Comparison of ENCODE assay signal across 20 cellular contexts in genomic region chr3:143600762-143601161, GRCh38.
DNase-seq lines count a peak whose midpoint lies in the region; ATAC-seq and TF ChIP-seq lines count a peak whose summit lies in the region.
"Had no signal": no experiment of that assay in that cellular context is flagged by ENCODE, and none has a peak within 500 bp of the region (broad histone marks: within the 10 kb centered on the region; RNA-seq: fewer than 3 reads in every experiment).

No MANE protein-coding gene starts in this region.

- no peaks in the 10 kb centered on the region for H3K9me3 ChIP-seq in HUES64 (ENCODE audit: insufficient read depth, low read depth, low read length)
- H3K9me3 ChIP-seq: Caco-2, ovary had no signal

- WGBS in HUES64 = 86% methylated on average over 1 of the region's 1 CpG

- in situ Hi-C loops in brain microvascular endothelial cell (cut with HindIII; ENCODE audit: low pct_ligation_motif_present, low sequenced_read_pairs) = no loop called here

- H3K27me3 ChIP-seq in HUES64 (ENCODE audit: insufficient read depth, low read length) (no peaks in the 10 kb centered on the region), brain microvascular endothelial cell (replicated peaks) (no peaks in the 10 kb centered on the region)
- H3K27me3 ChIP-seq: ovary had no signal

- TF ChIP-seq CTCF in AG10803 (conservative IDR thresholded peaks at IDR 0.05; ENCODE audit: low read length) (no peak), brain microvascular endothelial cell (IDR thresholded peaks at IDR 0.05; ENCODE audit: low read depth, low read length, missing control alignments) (no peak), GM10266 (IDR thresholded peaks at IDR 0.05; ENCODE audit: control insufficient read depth, insufficient read depth, low read depth, missing control alignments) (no peak)

- DNase-seq in AG10803 (ENCODE audit: low read depth) (peak; percentile 5), brain microvascular endothelial cell (peak; percentile 60), iris pigment epithelial cell (ENCODE audit: low read depth) (peak; percentile 77), superior temporal gyrus (ENCODE audit: extremely low spot score) (no peak), GM10266 (ENCODE audit: extremely low spot score) (no peak)
- DNase-seq: activated CD8-positive, alpha-beta memory T cell treated with anti-CD3 and anti-CD28 coated beads for 24 hours; activated naive CD8-positive, alpha-beta T cell treated with anti-CD3 and anti-CD28 coated beads, Interleukin-2, amount 10 ng/mL, durations not matched to agents 7 days and 5 days; Caco-2; effector CD8-positive, alpha-beta T cell; foreskin fibroblast; KBM-7; NCI-H1048; NCI-H748 treated with DMSO at 0.1 percent for 48 hours; ovary; stimulated activated CD4-positive, alpha-beta T cell treated with anti-CD3 and anti-CD28 coated beads, Interleukin-4, amount 100 ng/mL, for 1 hour; SW 1271 had no signal

- peaks cover 32% of the 10 kb centered on the region for H3K4me1 ChIP-seq in HUES64 (ENCODE audit: insufficient read depth, low read length)
- H3K4me1 ChIP-seq: Caco-2 had no signal

- ATAC-seq in HG03196 (IDR thresholded peaks at IDR 0.05; ENCODE audit: unreplicated experiment) (no peak), HG02759 (IDR thresholded peaks at IDR 0.05; ENCODE audit: unreplicated experiment) (no peak)

- H3K36me3 ChIP-seq in HUES64 (ENCODE audit: insufficient read depth, low read length) = no peaks in the 10 kb centered on the region
- no peaks in the 10 kb centered on the region for H3K36me3 ChIP-seq in brain microvascular endothelial cell (replicated peaks)
- H3K36me3 ChIP-seq: ovary had no signal

- no peak overlapping the region for H3K9ac ChIP-seq in HUES64 (ENCODE audit: low read depth, low read length)

- 0 out of 2 replicates have a peak overlapping the region, but pooled peaks have one; percentile 7 for H3K27ac ChIP-seq in HUES64 (ENCODE audit: low read depth, low read length)
- H3K27ac ChIP-seq in brain microvascular endothelial cell = peak overlapping the region; percentile 66
- H3K27ac ChIP-seq: HL-60, ovary had no signal

- H3K4me3 ChIP-seq in AG10803 (ENCODE audit: low read length) (no peak overlapping the region), HUES64 (ENCODE audit: low read length) (no peak overlapping the region), brain microvascular endothelial cell (ENCODE audit: low read depth, low read length) (no peak overlapping the region)
- H3K4me3 ChIP-seq: ovary had no signal

Comparison
In these comparisons a context has a peak if more than half of its experiments do, and no peak if none do; other contexts are left out.
1. DNase-seq: peak in AG10803 (single experiment), brain microvascular endothelial cell (single experiment) and iris pigment epithelial cell (single experiment); none in superior temporal gyrus (single experiment) and GM10266 (single experiment).